25 cellular contexts compared by ENCODE assay signal in genomic region chr5:2917093-2917492, GRCh38.
"Had no signal": no experiment of that assay in that cellular context is flagged by ENCODE, and none has a peak within 500 bp of the region (broad histone marks: within the 10 kb centered on the region; RNA-seq: fewer than 3 reads in every experiment).

No MANE protein-coding gene starts in this region.

- H3K4me1 Mint-ChIP-seq: immature natural killer cell; natural killer cell; stimulated activated naive CD8-positive, alpha-beta T cell treated with anti-CD3 and anti-CD28 coated beads, Interleukin-15, amount 100 ng/mL, for 72 hours had no signal

- H3K27me3 ChIP-seq: colonic mucosa, tibial artery, upper lobe of left lung had no signal

- H3K27ac ChIP-seq: colonic mucosa, esophagus muscularis mucosa, heart right ventricle, lower lobe of right lung, parathyroid adenoma, tibial artery, upper lobe of left lung had no signal

- H3K4me3 ChIP-seq: colonic mucosa, esophagus muscularis mucosa, heart right ventricle, lower lobe of right lung, smooth muscle cell, tibial artery, upper lobe of left lung had no signal

- H3K9me3 ChIP-seq: colonic mucosa, lower lobe of right lung had no signal

- H3K4me3 Mint-ChIP-seq: immature natural killer cell; natural killer cell; stimulated activated naive CD8-positive, alpha-beta T cell treated with anti-CD3 and anti-CD28 coated beads, Interleukin-15, amount 100 ng/mL, for 72 hours had no signal

- DNase-seq: colonic mucosa; dermis blood vessel endothelial cell; effector memory CD4-positive, alpha-beta T cell; foreskin melanocyte; glutamatergic neuron; heart right ventricle; hippocampal formation; immature natural killer cell; left ventricle myocardium superior; lower lobe of right lung; natural killer cell; occipital lobe; stimulated activated CD4-positive, alpha-beta T cell treated with anti-CD3 and anti-CD28 coated beads, Interleukin-12 subunit alpha, Interleukin-12 subunit beta, amount 100 ng/mL, for 4 hours; stimulated activated CD4-positive, alpha-beta T cell treated with anti-CD3 and anti-CD28 coated beads, Interleukin-1b, Interleukin-23, amount 100 ng/mL, for 48 hours; stimulated activated CD4-positive, alpha-beta T cell treated with anti-CD3 and anti-CD28 coated beads, Interleukin-4, amount 100 ng/mL, for 1 hour; stimulated activated CD8-positive, alpha-beta memory T cell treated with anti-CD3 and anti-CD28 coated beads, Interleukin-4, amount 100 ng/mL, for 48 hours; stimulated activated naive CD4-positive, alpha-beta T cell; stimulated activated naive CD8-positive, alpha-beta T cell treated with anti-CD3 and anti-CD28 coated beads, Interleukin-15, amount 100 ng/mL, for 72 hours; tibial artery had no signal

- ATAC-seq: heart right ventricle; left ventricle myocardium superior; lower lobe of right lung; natural killer cell; sciatic nerve; stimulated activated naive CD8-positive, alpha-beta T cell treated with anti-CD3 and anti-CD28 coated beads, Interleukin-15, amount 100 ng/mL, for 72 hours had no signal

- H3K27ac Mint-ChIP-seq: immature natural killer cell; natural killer cell; progenitor cell of endocrine pancreas; stimulated activated naive CD8-positive, alpha-beta T cell treated with anti-CD3 and anti-CD28 coated beads, Interleukin-15, amount 100 ng/mL, for 72 hours had no signal

- H3K4me1 ChIP-seq: colonic mucosa, esophagus muscularis mucosa, heart right ventricle, lower lobe of right lung, parathyroid adenoma, tibial artery, upper lobe of left lung had no signal

- H3K36me3 ChIP-seq: colonic mucosa, esophagus muscularis mucosa, heart right ventricle, lower lobe of right lung, tibial artery, upper lobe of left lung had no signal

- H3K36me3 Mint-ChIP-seq: immature natural killer cell, natural killer cell had no signal
